ENCODE assay signal across 32 cellular contexts in genomic region chr16:65061263-65061662, GRCh38.
"Had no signal": no experiment of that assay in that cellular context is flagged by ENCODE, and none has a peak within 500 bp of the region (broad histone marks: within the 10 kb centered on the region; RNA-seq: fewer than 3 reads in every experiment).

No MANE protein-coding gene starts in this region.

- H3K27me3 ChIP-seq: esophagus muscularis mucosa, foreskin keratinocyte, heart right ventricle, left lung, stomach, testis, tibial artery had no signal

- H3K27me3 Mint-ChIP-seq: type B pancreatic cell had no signal

- H3K27ac Mint-ChIP-seq: endodermal cell; mesothelial cell of epicardium; naive B cell; natural killer cell treated with Interleukin-12 subunit alpha and Interleukin-12 subunit beta and Interleukin-15 and Interleukin-18, amount 100 ng/mL, for 72 hours; stimulated activated effector memory CD8-positive, alpha-beta T cell treated with anti-CD3 and anti-CD28 coated beads, Interleukin-12 subunit alpha, Interleukin-12 subunit beta, amount 100 ng/mL, for 72 hours; type B pancreatic cell had no signal

- H3K4me3 ChIP-seq: esophagus muscularis mucosa, heart right ventricle, left lung, mucosa of descending colon, psoas muscle, skin epidermis, stomach, testis, tibial artery had no signal

- H3K27ac ChIP-seq: esophagus muscularis mucosa, foreskin keratinocyte, heart right ventricle, left lung, psoas muscle, skin epidermis, stomach, testis, tibial artery had no signal

- H3K9me3 ChIP-seq: esophagus muscularis mucosa, heart right ventricle, left lung, mucosa of descending colon, psoas muscle, stomach, testis, tibial artery had no signal

- FAIRE-seq: colon, endothelial cell of umbilical vein, islet of Langerhans had no signal

- H3K9me3 Mint-ChIP-seq: endodermal cell, mesothelial cell of epicardium, type B pancreatic cell had no signal

- H3K36me3 Mint-ChIP-seq: mesothelial cell of epicardium; naive B cell; natural killer cell treated with Interleukin-12 subunit alpha and Interleukin-12 subunit beta and Interleukin-15 and Interleukin-18, amount 100 ng/mL, for 72 hours; stimulated activated effector memory CD8-positive, alpha-beta T cell treated with anti-CD3 and anti-CD28 coated beads, Interleukin-12 subunit alpha, Interleukin-12 subunit beta, amount 100 ng/mL, for 72 hours had no signal

- DNase-seq: cerebellar nuclear complex; effector CD8-positive, alpha-beta T cell; endodermal cell; foreskin keratinocyte; glutamatergic neuron; heart right ventricle; hippocampal formation; left cardiac atrium; left lung; mesenchymal stem cell; mucosa of descending colon; naive B cell; posterior cingulate gyrus; psoas muscle; right cardiac atrium; stimulated activated CD4-positive, alpha-beta T cell treated with anti-CD3 and anti-CD28 coated beads, Interleukin-12 subunit alpha, Interleukin-12 subunit beta, amount 100 ng/mL, for 4 hours; stimulated activated CD4-positive, alpha-beta T cell treated with anti-CD3 and anti-CD28 coated beads, Interleukin-1b, Interleukin-23, amount 100 ng/mL, for 48 hours; stimulated activated CD4-positive, alpha-beta T cell treated with anti-CD3 and anti-CD28 coated beads, Interleukin-4, amount 100 ng/mL, for 24 hours; stimulated activated naive CD4-positive, alpha-beta T cell treated with Interleukin-2 at 50 U/mL for 16 hours; stomach; testis; tibial artery had no signal

- H3K4me3 Mint-ChIP-seq: endodermal cell; mesothelial cell of epicardium; naive B cell; natural killer cell treated with Interleukin-12 subunit alpha and Interleukin-12 subunit beta and Interleukin-15 and Interleukin-18, amount 100 ng/mL, for 72 hours; neural crest cell; stimulated activated effector memory CD8-positive, alpha-beta T cell treated with anti-CD3 and anti-CD28 coated beads, Interleukin-12 subunit alpha, Interleukin-12 subunit beta, amount 100 ng/mL, for 72 hours; type B pancreatic cell had no signal

- ATAC-seq: foreskin keratinocyte; heart right ventricle; left cardiac atrium; left lung; mucosa of descending colon; natural killer cell treated with Interleukin-12 subunit alpha and Interleukin-12 subunit beta and Interleukin-15 and Interleukin-18, amount 100 ng/mL, for 72 hours; right cardiac atrium; stimulated activated effector memory CD8-positive, alpha-beta T cell treated with anti-CD3 and anti-CD28 coated beads, Interleukin-12 subunit alpha, Interleukin-12 subunit beta, amount 100 ng/mL, for 72 hours had no signal

- H3K4me1 Mint-ChIP-seq: naive B cell; stimulated activated effector memory CD8-positive, alpha-beta T cell treated with anti-CD3 and anti-CD28 coated beads, Interleukin-12 subunit alpha, Interleukin-12 subunit beta, amount 100 ng/mL, for 72 hours had no signal

- H3K4me1 ChIP-seq: foreskin keratinocyte, heart right ventricle, left lung, psoas muscle, stomach, testis had no signal

- H3K36me3 ChIP-seq: esophagus muscularis mucosa, left lung, stomach, tibial artery had no signal
